1 cellular context compared by ENCODE assay signal in genomic region chr4:39324897-39325613, GRCh38.
TF ChIP-seq lines count a peak whose summit lies in the region.

No MANE protein-coding gene starts in this region.

TF ChIP-seq in GM12878, 131 proteins besides CTCF, POLR2A, EP300 and RAD21:
- TF ChIP-seq ZBTB40 (IDR thresholded peaks at IDR 0.05; ENCODE audit: borderline replicate concordance), result no peak
- TF ChIP-seq NFIC (IDR thresholded peaks at IDR 0.05; ENCODE audit: low read depth, low read length), result no peak
- no peak for TF ChIP-seq ASH2L (IDR thresholded peaks at IDR 0.05; ENCODE audit: borderline replicate concordance, low read depth)
- TF ChIP-seq CBX5 (IDR thresholded peaks at IDR 0.05; ENCODE audit: low read depth), result no peak
- TF ChIP-seq ELK1 (IDR thresholded peaks at IDR 0.05; ENCODE audit: low read depth, low read length), result no peak
- TF ChIP-seq MTA2 (IDR thresholded peaks at IDR 0.05; ENCODE audit: low read depth), result no peak
- TF ChIP-seq EGR1 (IDR thresholded peaks at IDR 0.05; ENCODE audit: borderline replicate concordance in 1 of 2, low read depth in 2 of 2, low read length in 2 of 2), result no peak
- no peak for TF ChIP-seq ZNF24 (IDR thresholded peaks at IDR 0.05)
- TF ChIP-seq MAX (IDR thresholded peaks at IDR 0.05; ENCODE audit: low read depth, low read length), result no peak
- no peak for TF ChIP-seq CHD2 (IDR thresholded peaks at IDR 0.05; ENCODE audit: borderline replicate concordance, low read depth, low read length)
- no peak for TF ChIP-seq IRF5 (IDR thresholded peaks at IDR 0.05; ENCODE audit: borderline replicate concordance)
- TF ChIP-seq SPI1 (IDR thresholded peaks at IDR 0.05; ENCODE audit: borderline replicate concordance, insufficient read depth, low read depth, low read length), result no peak
- TF ChIP-seq DPF2 (IDR thresholded peaks at IDR 0.05), result no peak
- TF ChIP-seq REST (IDR thresholded peaks at IDR 0.05; ENCODE audit: low read depth, low read length), result no peak
- no peak for TF ChIP-seq CEBPB (IDR thresholded peaks at IDR 0.05; ENCODE audit: borderline replicate concordance in 1 of 2, low read depth in 2 of 2, low read length in 2 of 2)
- no peak for TF ChIP-seq FOS (IDR thresholded peaks at IDR 0.05; ENCODE audit: borderline replicate concordance, extremely low read depth, insufficient read length)
- no peak for TF ChIP-seq TCF3 (IDR thresholded peaks at IDR 0.05; ENCODE audit: borderline replicate concordance, insufficient read depth, low read depth, low read length)
- TF ChIP-seq SMARCA5 (IDR thresholded peaks at IDR 0.05), result no peak
- TF ChIP-seq SREBF2 (IDR thresholded peaks at IDR 0.05; ENCODE audit: low read length), result no peak
TF ChIP-seq in GM12878: peak in this region for 0.
